In genomic region chr1:99992760-99993467, GRCh38 we compare ENCODE assay signal across 15 cellular contexts. TPM values are rescaled to one million over a fixed set of nuclear protein-coding genes. Genes with fewer than 3 reads are reported as not detected.
DNase-seq lines count a peak whose midpoint lies in the region; ATAC-seq and TF ChIP-seq lines count a peak whose summit lies in the region.
"Had no signal": no experiment of that assay in that cellular context is flagged by ENCODE, and none has a peak within 500 bp of the region (broad histone marks: within the 10 kb centered on the region; RNA-seq: fewer than 3 reads in every experiment).

No MANE protein-coding gene starts in this region.

- ATAC-seq in GM21529 (IDR thresholded peaks at IDR 0.05; ENCODE audit: unreplicated experiment): peak; percentile 47
- peak; percentile 54 for ATAC-seq in HG03442 (IDR thresholded peaks at IDR 0.05; ENCODE audit: unreplicated experiment)
- ATAC-seq: activated CD4-positive, CD25-positive, alpha-beta regulatory T cell treated with anti-CD3 and anti-CD28 coated beads, Interleukin-2, amount 50 U/mL, for 24 hours; natural killer cell treated with Interleukin-12 subunit alpha and Interleukin-12 subunit beta and Interleukin-15 and Interleukin-18, amount 100 ng/mL, for 72 hours had no signal

- TF ChIP-seq CTCF in choroid plexus epithelial cell (conservative IDR thresholded peaks at IDR 0.05; ENCODE audit: low read depth, low read length) (no peak), CD14-positive monocyte (IDR thresholded peaks at IDR 0.05) (no peak), esophagus squamous epithelium (IDR thresholded peaks at IDR 0.05) (no peak)

- peaks cover 0 to 20% (median 6%) of the 10 kb centered on the region in 3 donors for H3K9me3 ChIP-seq in esophagus squamous epithelium

- WGBS in esophagus squamous epithelium, 2 donors: 86 to 90% methylated on average over 3 of the region's 3 CpGs

- intact Hi-C loops in CD14-positive monocyte (cut with micrococcal nuclease): no loop called here
- intact Hi-C loops in esophagus squamous epithelium (cut with DNase I): no loop called here

- no peak overlapping the region for H3K4me3 Mint-ChIP-seq in CD14-positive monocyte
- H3K4me3 Mint-ChIP-seq: CD4-positive, alpha-beta T cell; natural killer cell treated with Interleukin-12 subunit alpha and Interleukin-12 subunit beta and Interleukin-15 and Interleukin-18, amount 100 ng/mL, for 72 hours had no signal

- H3K27me3 Mint-ChIP-seq in CD14-positive monocyte (ENCODE audit: low read depth in 3 of 3): no peaks in the 10 kb centered on the region
- H3K27me3 Mint-ChIP-seq: CD4-positive, alpha-beta T cell; natural killer cell treated with Interleukin-12 subunit alpha and Interleukin-12 subunit beta and Interleukin-15 and Interleukin-18, amount 100 ng/mL, for 72 hours had no signal

- H3K4me3 ChIP-seq in choroid plexus epithelial cell (ENCODE audit: low read depth, low read length) (no peak overlapping the region), esophagus squamous epithelium (no peak overlapping the region)

- TF ChIP-seq POLR2A in esophagus squamous epithelium (IDR thresholded peaks at IDR 0.05): no peak

- H3K9me3 Mint-ChIP-seq in CD14-positive monocyte: peaks cover 14 to 27% (median 20%) of the 10 kb centered on the region in 7 donors
- H3K9me3 Mint-ChIP-seq: CD4-positive, alpha-beta T cell; natural killer cell treated with Interleukin-12 subunit alpha and Interleukin-12 subunit beta and Interleukin-15 and Interleukin-18, amount 100 ng/mL, for 72 hours had no signal

- peaks cover 31 to 51% of the 10 kb centered on the region in 2 donors for H3K36me3 Mint-ChIP-seq in CD14-positive monocyte

- H3K27me3 ChIP-seq in esophagus squamous epithelium: no peaks in the 10 kb centered on the region

- no peaks in the 10 kb centered on the region for H3K4me1 ChIP-seq in esophagus squamous epithelium

- peaks cover 0 to 52% (median 0%) of the 10 kb centered on the region in 3 donors for H3K36me3 ChIP-seq in esophagus squamous epithelium

- H3K27ac ChIP-seq in esophagus squamous epithelium: no peak overlapping the region

- DNase-seq in EH (ENCODE audit: low read depth) (peak; percentile 3), choroid plexus epithelial cell (ENCODE audit: low read depth) (peak; percentile 12), CD14-positive monocyte (ENCODE audit: low spot score) (no peak), D341Med (ENCODE audit: low spot score) (no peak), esophagus squamous epithelium (lab: John Stamatoyannopoulos, UW) (no peak), SK-N-DZ (ENCODE audit: low spot score) (no peak)
- DNase-seq: CD4-positive, alpha-beta T cell; H7; NCI-H2029 treated with DMSO at 0.1 percent for 48 hours; NCI-H748 treated with DMSO at 0.1 percent for 48 hours; retina had no signal

- no peaks in the 10 kb centered on the region for H3K4me1 Mint-ChIP-seq in CD14-positive monocyte

- H3K27ac Mint-ChIP-seq in CD14-positive monocyte: no peak overlapping the region
- H3K27ac Mint-ChIP-seq: CD4-positive, alpha-beta T cell; natural killer cell treated with Interleukin-12 subunit alpha and Interleukin-12 subunit beta and Interleukin-15 and Interleukin-18, amount 100 ng/mL, for 72 hours had no signal

RNA-seq across cellular contexts. Expression of gene SLC35A3, which starts 23.1 kb away (rescaled TPM):
- 10 to 100 TPM; 10.1 to 13.0 TPM for polyA plus RNA-seq in CD14-positive monocyte
- total RNA-seq in esophagus squamous epithelium: 10 to 100 TPM; 25.1 to 47.5 (median 28.9) TPM
- polyA plus RNA-seq in SK-N-DZ (2014; cell fraction: cytosol; rRNA removed): 16.3 and 17.7 TPM in 2 replicates
- 19.7 and 21.0 TPM in 2 replicates for polyA plus RNA-seq in SK-N-DZ (2014; cell fraction: nucleus; rRNA removed)

Comparison
In these comparisons a context has a peak if more than half of its experiments do, and no peak if none do; other contexts are left out.
1. DNase-seq: peak in EH (single experiment) and choroid plexus epithelial cell (single experiment); none in CD14-positive monocyte (single experiment), D341Med (single experiment), esophagus squamous epithelium (single experiment) and SK-N-DZ (single experiment).